In genomic region chr17:8138672-8139371, GRCh38 we compare ENCODE assay signal across 1 cellular context.
TF ChIP-seq lines count a peak whose summit lies in the region.

No MANE protein-coding gene starts in this region.

TF ChIP-seq in GM12878, 131 proteins besides CTCF, POLR2A, EP300 and RAD21 (continued from another document):
- TF ChIP-seq CHD4 (IDR thresholded peaks at IDR 0.05) (peak; percentile 47; the same call in 1 of the 2 replicates), GABPA (IDR thresholded peaks at IDR 0.05; ENCODE audit: low read depth) (0 out of 2 replicates have a peak, but pooled peaks have one; percentile 50), BMI1 (IDR thresholded peaks at IDR 0.05; ENCODE audit: borderline replicate concordance) (no peak), SP1 (IDR thresholded peaks at IDR 0.05; ENCODE audit: low read depth, low read length) (no peak), MAX (IDR thresholded peaks at IDR 0.05; ENCODE audit: low read depth, low read length) (peak; percentile 86; the same call in 1 of the 2 replicates), MYC (IDR thresholded peaks at IDR 0.05; ENCODE audit: insufficient read depth, insufficient read length, insufficient replicate concordance, low read length, severe bottlenecking) (no peak), E4F1 (IDR thresholded peaks at IDR 0.05; ENCODE audit: borderline replicate concordance, partially characterized antibody) (no peak), SIN3A (IDR thresholded peaks at IDR 0.05; ENCODE audit: low read depth, low read length) (peak; percentile 70; the same call in 1 of the 2 replicates), SRF (IDR thresholded peaks at IDR 0.05; ENCODE audit: low read depth in 2 of 2, low read length in 2 of 2) (peak in 1 of 2 experiments; percentile 20; a peak in 1 of 4 replicates), KDM1A (IDR thresholded peaks at IDR 0.05; ENCODE audit: borderline replicate concordance) (no peak), SKIL (IDR thresholded peaks at IDR 0.05; ENCODE audit: low read depth, poor library complexity, severe bottlenecking) (peak; percentile 70), ZNF217 (IDR thresholded peaks at IDR 0.05) (peak; percentile 84), NR2C2 (IDR thresholded peaks at IDR 0.05; ENCODE audit: borderline replicate concordance, control insufficient read depth, insufficient read length, low read depth) (no peak), E2F4 (IDR thresholded peaks at IDR 0.05; ENCODE audit: low read depth, low read length) (peak; percentile 72; the same call in 1 of the 2 replicates), EGR1 (IDR thresholded peaks at IDR 0.05; ENCODE audit: borderline replicate concordance in 1 of 2, low read depth in 2 of 2, low read length in 2 of 2) (no peak), SMARCA5 (IDR thresholded peaks at IDR 0.05) (no peak; the same call in none of the 2 replicates), NFXL1 (IDR thresholded peaks at IDR 0.05; ENCODE audit: borderline replicate concordance) (no peak), CREB1 (IDR thresholded peaks at IDR 0.05; ENCODE audit: low read depth) (peak; percentile 54), SIX5 (IDR thresholded peaks at IDR 0.05; ENCODE audit: low read depth, low read length, severe bottlenecking) (no peak), ATF3 (IDR thresholded peaks at IDR 0.05; ENCODE audit: borderline replicate concordance, extremely low read depth, low read depth, low read length) (no peak), CUX1 (IDR thresholded peaks at IDR 0.05; ENCODE audit: insufficient replicate concordance, low read depth, low read length) (no peak), ZBTB11 (CRISPR knock-in tag; IDR thresholded peaks at IDR 0.05) (0 out of 2 replicates have a peak, but pooled peaks have one; percentile 4), HDAC2 (IDR thresholded peaks at IDR 0.05) (no peak), HDGF (IDR thresholded peaks at IDR 0.05) (no peak), RB1 (IDR thresholded peaks at IDR 0.05; ENCODE audit: borderline replicate concordance) (peak; percentile 96; the same call in 1 of the 2 replicates), CEBPZ (IDR thresholded peaks at IDR 0.05; ENCODE audit: low read depth, low read length) (no peak), IKZF2 (IDR thresholded peaks at IDR 0.05) (peak; percentile 84 to 85), TBL1XR1 (IDR thresholded peaks at IDR 0.05; ENCODE audit: low read depth, low read length) (peak; percentile 75; the same call in 1 of the 2 replicates), RELB (IDR thresholded peaks at IDR 0.05; ENCODE audit: low read depth) (peak; percentile 69; the same call in 1 of the 2 replicates), BHLHE40 (IDR thresholded peaks at IDR 0.05; ENCODE audit: borderline replicate concordance in 1 of 2, low read depth in 2 of 2, low read length in 1 of 2) (peak; percentile 79 to 96), SPI1 (IDR thresholded peaks at IDR 0.05; ENCODE audit: borderline replicate concordance, insufficient read depth, low read depth, low read length) (no peak), CEBPB (IDR thresholded peaks at IDR 0.05; ENCODE audit: borderline replicate concordance in 1 of 2, low read depth in 2 of 2, low read length in 2 of 2) (no peak), CHD2 (IDR thresholded peaks at IDR 0.05; ENCODE audit: borderline replicate concordance, low read depth, low read length) (0 out of 2 replicates have a peak, but pooled peaks have one; percentile 37), CBX3 (IDR thresholded peaks at IDR 0.05; ENCODE audit: borderline replicate concordance, low read depth) (no peak)
